Comparison of ENCODE assay signal across 29 cellular contexts in genomic region chr1:226825746-226826100, GRCh38.
"Had no signal": no experiment of that assay in that cellular context is flagged by ENCODE, and none has a peak within 500 bp of the region (broad histone marks: within the 10 kb centered on the region; RNA-seq: fewer than 3 reads in every experiment).

No MANE protein-coding gene starts in this region.

- FAIRE-seq: astrocyte, endometrium had no signal

- DNase-seq: activated CD4-positive, alpha-beta T cell treated with anti-CD3 and anti-CD28 coated beads for 1 hour; activated CD8-positive, alpha-beta memory T cell treated with anti-CD3 and anti-CD28 coated beads, Interleukin-2, amount 10 ng/mL, durations not matched to agents 7 days and 5 days; activated CD8-positive, alpha-beta T cell treated with anti-CD3 and anti-CD28 coated beads, Interleukin-2, amount 10 ng/mL, durations not matched to agents 7 days and 5 days; activated effector memory CD4-positive, alpha-beta T cell treated with Interleukin-2 at 50 U/mL for 16 hours; activated naive CD4-positive, alpha-beta T cell treated with Interleukin-2 at 50 U/mL for 16 hours; activated naive CD8-positive, alpha-beta T cell treated with anti-CD3 and anti-CD28 coated beads, Interleukin-2, amount 10 ng/mL, durations not matched to agents 7 days and 5 days; brain microvascular endothelial cell; central memory CD4-positive, alpha-beta T cell; effector CD4-positive, alpha-beta T cell; esophagus squamous epithelium; foreskin melanocyte; heart right ventricle; left ventricle myocardium inferior; ovary; right lobe of liver; stimulated activated CD4-positive, alpha-beta T cell treated with anti-CD3 and anti-CD28 coated beads, Interleukin-12 subunit alpha, Interleukin-12 subunit beta, amount 100 ng/mL, for 4 hours; stimulated activated CD4-positive, alpha-beta T cell treated with anti-CD3 and anti-CD28 coated beads, Interleukin-4, amount 100 ng/mL, for 1 hour; stimulated activated naive CD8-positive, alpha-beta T cell treated with anti-CD3 and anti-CD28 coated beads, Interleukin-15, amount 100 ng/mL, for 72 hours; SW 1271; T1000; tibial artery; upper lobe of right lung had no signal

- ATAC-seq: activated CD8-positive, alpha-beta memory T cell treated with anti-CD3 and anti-CD28 coated beads, Interleukin-2, amount 10 ng/mL, durations not matched to agents 7 days and 5 days; activated CD8-positive, alpha-beta T cell treated with anti-CD3 and anti-CD28 coated beads, Interleukin-2, amount 10 ng/mL, durations not matched to agents 7 days and 5 days; heart right ventricle; stimulated activated naive CD8-positive, alpha-beta T cell treated with anti-CD3 and anti-CD28 coated beads, Interleukin-15, amount 100 ng/mL, for 72 hours; upper lobe of right lung had no signal

- H3K9me3 Mint-ChIP-seq: activated naive CD8-positive, alpha-beta T cell treated with anti-CD3 and anti-CD28 coated beads, Interleukin-2, amount 10 ng/mL, durations not matched to agents 7 days and 5 days; dendritic cell treated with granulocyte-macrophage colony-stimulating factor and Interleukin-4, amounts not matched to agents 40 ng/mL and 50 ng/mL, for 4 days; stimulated activated naive CD8-positive, alpha-beta T cell treated with anti-CD3 and anti-CD28 coated beads, Interleukin-15, amount 100 ng/mL, for 72 hours; T-helper 1 cell treated with Interleukin-12 subunit alpha and Interleukin-12 subunit beta and Interleukin-4 antibody, amounts not matched to agents 30 μg/mL and 1 μg/mL, for 36 hours had no signal

- H3K36me3 Mint-ChIP-seq: activated CD8-positive, alpha-beta memory T cell treated with anti-CD3 and anti-CD28 coated beads, Interleukin-2, amount 10 ng/mL, durations not matched to agents 7 days and 5 days; activated naive CD8-positive, alpha-beta T cell treated with anti-CD3 and anti-CD28 coated beads, Interleukin-2, amount 10 ng/mL, durations not matched to agents 7 days and 5 days had no signal

- H3K27me3 ChIP-seq: brain microvascular endothelial cell, esophagus squamous epithelium, heart right ventricle, ovary, right lobe of liver, tibial artery, upper lobe of right lung had no signal

- H3K4me3 ChIP-seq: esophagus squamous epithelium, heart right ventricle, left ventricle myocardium inferior, lung, ovary, right lobe of liver, tibial artery, upper lobe of right lung had no signal

- H3K27ac Mint-ChIP-seq: activated CD8-positive, alpha-beta memory T cell treated with anti-CD3 and anti-CD28 coated beads, Interleukin-2, amount 10 ng/mL, durations not matched to agents 7 days and 5 days; activated CD8-positive, alpha-beta T cell treated with anti-CD3 and anti-CD28 coated beads, Interleukin-2, amount 10 ng/mL, durations not matched to agents 7 days and 5 days; activated naive CD8-positive, alpha-beta T cell treated with anti-CD3 and anti-CD28 coated beads, Interleukin-2, amount 10 ng/mL, durations not matched to agents 7 days and 5 days; progenitor cell of endocrine pancreas; T-helper 1 cell treated with Interleukin-12 subunit alpha and Interleukin-12 subunit beta and Interleukin-4 antibody, amounts not matched to agents 30 μg/mL and 1 μg/mL, for 36 hours had no signal

- H3K4me1 ChIP-seq: right lobe of liver had no signal

- H3K4me3 Mint-ChIP-seq: activated CD8-positive, alpha-beta memory T cell treated with anti-CD3 and anti-CD28 coated beads, Interleukin-2, amount 10 ng/mL, durations not matched to agents 7 days and 5 days; activated CD8-positive, alpha-beta T cell treated with anti-CD3 and anti-CD28 coated beads, Interleukin-2, amount 10 ng/mL, durations not matched to agents 7 days and 5 days; activated naive CD8-positive, alpha-beta T cell treated with anti-CD3 and anti-CD28 coated beads, Interleukin-2, amount 10 ng/mL, durations not matched to agents 7 days and 5 days; dendritic cell treated with granulocyte-macrophage colony-stimulating factor and Interleukin-4, amounts not matched to agents 40 ng/mL and 50 ng/mL, for 4 days; stimulated activated naive CD8-positive, alpha-beta T cell treated with anti-CD3 and anti-CD28 coated beads, Interleukin-15, amount 100 ng/mL, for 72 hours; T-helper 1 cell treated with Interleukin-12 subunit alpha and Interleukin-12 subunit beta and Interleukin-4 antibody, amounts not matched to agents 30 μg/mL and 1 μg/mL, for 36 hours had no signal

- H3K27ac ChIP-seq: brain microvascular endothelial cell, epithelial cell of prostate, esophagus squamous epithelium, heart right ventricle, left ventricle myocardium inferior, ovary, right lobe of liver, tibial artery, upper lobe of right lung had no signal

- H3K27me3 Mint-ChIP-seq: activated naive CD8-positive, alpha-beta T cell treated with anti-CD3 and anti-CD28 coated beads, Interleukin-2, amount 10 ng/mL, durations not matched to agents 7 days and 5 days; dendritic cell treated with granulocyte-macrophage colony-stimulating factor and Interleukin-4, amounts not matched to agents 40 ng/mL and 50 ng/mL, for 4 days; stimulated activated naive CD8-positive, alpha-beta T cell treated with anti-CD3 and anti-CD28 coated beads, Interleukin-15, amount 100 ng/mL, for 72 hours had no signal

- H3K36me3 ChIP-seq: brain microvascular endothelial cell, esophagus squamous epithelium, heart right ventricle, left ventricle myocardium inferior, ovary, right lobe of liver, tibial artery, upper lobe of right lung had no signal

- H3K9me3 ChIP-seq: esophagus squamous epithelium, heart right ventricle, left ventricle myocardium inferior, ovary, right lobe of liver, tibial artery, upper lobe of right lung had no signal
